Comparison of ENCODE assay signal across 8 cellular contexts in the genomic region with DNA sequence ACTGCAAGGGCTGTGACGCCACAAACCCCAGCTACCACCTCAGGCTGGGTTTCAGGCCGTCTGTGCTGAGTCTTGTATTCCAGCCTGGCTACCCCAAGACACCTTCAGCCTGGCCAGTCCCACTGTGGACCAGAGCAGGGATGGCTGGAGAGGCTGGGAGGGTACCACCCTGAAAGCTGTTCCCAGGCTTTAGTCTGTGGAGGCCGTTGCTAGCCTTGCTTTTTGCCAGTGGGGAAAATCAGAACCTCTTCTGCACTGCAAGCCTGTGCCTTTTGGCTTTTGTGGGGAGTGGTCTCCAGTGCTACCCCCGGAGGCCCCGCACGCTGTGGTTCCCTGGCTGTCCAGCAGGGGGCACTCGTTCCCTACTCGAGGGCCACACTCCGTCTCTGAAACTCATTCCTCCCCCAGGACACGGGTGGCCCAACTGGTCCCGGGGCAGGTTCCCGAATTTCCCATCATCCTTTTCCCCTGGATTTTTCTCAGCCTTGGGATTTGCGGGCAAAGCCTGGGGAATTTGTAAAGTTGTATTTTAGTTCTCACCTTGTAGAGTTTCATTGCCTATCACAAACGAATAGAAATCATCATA.
DNase-seq lines count a peak whose midpoint lies in the region; ATAC-seq and TF ChIP-seq lines count a peak whose summit lies in the region.

No MANE protein-coding gene starts in this region.

- DNase-seq in Ammon's horn (ENCODE audit: low spot score) (peak; percentile 57), globus pallidus (ENCODE audit: low spot score) (peak; percentile 63), NCI-H2171 (lab: John Stamatoyannopoulos, UW) (no peak), GF-D8 (lab: John Stamatoyannopoulos, UW) (no peak)
- DNase-seq in activated CD8-positive, alpha-beta memory T cell treated with anti-CD3 and anti-CD28 coated beads for 48 hours (ENCODE audit: low read depth in 2 of 3, low spot score in 2 of 3), result peak in 2 of 3 experiments; percentile 12 to 30

- peak overlapping the region; percentile 76 for H3K4me2 ChIP-seq in skeletal muscle satellite cell (ENCODE audit: low read length)

- CTCF ChIA-PET in HEK293 (lab: Yijun Ruan, JAX), result interaction anchor here (0.5 to 4.1 kb wide), 23 partner anchors 8 to 1046 kb away, joined by 3 to 30 read pairs (median 3); a partner anchor contains a TSS

- H3K4me3 ChIP-seq in HEK293 (ENCODE audit: low read depth, low read length) (no peak overlapping the region), skeletal muscle satellite cell (ENCODE audit: low read length) (no peak overlapping the region)

- POLR2A ChIA-PET in HEK293 (lab: Yijun Ruan, JAX), result no interaction called here

- peaks cover 6% of the 10 kb centered on the region for H3K4me1 ChIP-seq in HEK293 (ENCODE audit: control insufficient read depth, insufficient read depth, low read length)
- H3K4me1 ChIP-seq in skeletal muscle satellite cell (ENCODE audit: control insufficient read depth, insufficient read depth, low read length), result peaks cover 46% of the 10 kb centered on the region

- peak; percentile 74 for TF ChIP-seq CTCF in HEK293 (tag by site-specific recombination; IDR thresholded peaks at IDR 0.05)

- no peak for ATAC-seq in HG03565 (IDR thresholded peaks at IDR 0.05; ENCODE audit: unreplicated experiment)

- H3K27ac ChIP-seq in HEK293 (ENCODE audit: extremely low read depth, low read depth, low read length), result no peak overlapping the region

- H3K9ac ChIP-seq in skeletal muscle satellite cell (ENCODE audit: low read depth, low read length), result peak overlapping the region; percentile 49

- no peaks in the 10 kb centered on the region for H3K36me3 ChIP-seq in HEK293 (ENCODE audit: control insufficient read depth in 2 of 2, insufficient read depth in 1 of 2, low read length in 2 of 2)
- no peaks in the 10 kb centered on the region for H3K36me3 ChIP-seq in skeletal muscle satellite cell (ENCODE audit: insufficient read depth, low read length)

- H3K27me3 ChIP-seq in skeletal muscle satellite cell (ENCODE audit: control insufficient read depth, insufficient read depth, low read length), result no peaks in the 10 kb centered on the region

- H3K9me3 ChIP-seq in HEK293 (ENCODE audit: control insufficient read depth, insufficient read depth, low read depth, low read length) (no peaks in the 10 kb centered on the region), skeletal muscle satellite cell (replicated peaks; ENCODE audit: low read length) (no peaks in the 10 kb centered on the region)

TF ChIP-seq in HEK293, 187 proteins besides CTCF, POLR2A, EP300 and RAD21:
- peak; percentile 32; the same call in 1 of the 2 replicates for TF ChIP-seq GLIS2 (tag by site-specific recombination; IDR thresholded peaks at IDR 0.05)
- peak; percentile 80 for TF ChIP-seq ZNF654 (tag by site-specific recombination; IDR thresholded peaks at IDR 0.05; ENCODE audit: low read depth)
- TF ChIP-seq ZNF776 (tag by site-specific recombination; IDR thresholded peaks at IDR 0.05; ENCODE audit: borderline replicate concordance), result no peak
- TF ChIP-seq, protein P1, sequence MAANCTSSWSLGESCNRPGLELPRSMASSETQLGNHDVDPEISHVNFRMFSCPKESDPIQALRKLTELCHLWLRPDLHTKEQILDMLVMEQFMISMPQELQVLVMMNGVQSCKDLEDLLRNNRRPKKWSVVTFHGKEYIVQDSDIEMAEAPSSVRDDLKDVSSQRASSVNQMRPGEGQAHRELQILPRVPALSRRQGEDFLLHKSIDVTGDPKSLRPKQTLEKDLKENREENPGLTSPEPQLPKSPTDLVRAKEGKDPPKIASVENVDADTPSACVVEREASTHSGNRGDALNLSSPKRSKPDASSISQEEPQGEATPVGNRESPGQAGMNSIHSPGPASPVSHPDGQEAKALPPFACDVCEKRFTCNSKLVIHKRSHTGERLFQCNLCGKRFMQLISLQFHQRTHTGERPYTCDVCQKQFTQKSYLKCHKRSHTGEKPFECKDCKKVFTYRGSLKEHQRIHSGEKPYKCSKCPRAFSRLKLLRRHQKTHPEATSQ (tag by site-specific recombination; IDR thresholded peaks at IDR 0.05), result no peak
- 0 out of 2 replicates have a peak, but pooled peaks have one; percentile 12 for TF ChIP-seq ZNF660 (tag by site-specific recombination; IDR thresholded peaks at IDR 0.05)
- TF ChIP-seq, protein P2, sequence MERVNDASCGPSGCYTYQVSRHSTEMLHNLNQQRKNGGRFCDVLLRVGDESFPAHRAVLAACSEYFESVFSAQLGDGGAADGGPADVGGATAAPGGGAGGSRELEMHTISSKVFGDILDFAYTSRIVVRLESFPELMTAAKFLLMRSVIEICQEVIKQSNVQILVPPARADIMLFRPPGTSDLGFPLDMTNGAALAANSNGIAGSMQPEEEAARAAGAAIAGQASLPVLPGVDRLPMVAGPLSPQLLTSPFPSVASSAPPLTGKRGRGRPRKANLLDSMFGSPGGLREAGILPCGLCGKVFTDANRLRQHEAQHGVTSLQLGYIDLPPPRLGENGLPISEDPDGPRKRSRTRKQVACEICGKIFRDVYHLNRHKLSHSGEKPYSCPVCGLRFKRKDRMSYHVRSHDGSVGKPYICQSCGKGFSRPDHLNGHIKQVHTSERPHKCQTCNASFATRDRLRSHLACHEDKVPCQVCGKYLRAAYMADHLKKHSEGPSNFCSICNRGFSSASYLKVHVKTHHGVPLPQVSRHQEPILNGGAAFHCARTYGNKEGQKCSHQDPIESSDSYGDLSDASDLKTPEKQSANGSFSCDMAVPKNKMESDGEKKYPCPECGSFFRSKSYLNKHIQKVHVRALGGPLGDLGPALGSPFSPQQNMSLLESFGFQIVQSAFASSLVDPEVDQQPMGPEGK (tag by site-specific recombination; IDR thresholded peaks at IDR 0.05), result peak; percentile 53
- TF ChIP-seq, protein P3, sequence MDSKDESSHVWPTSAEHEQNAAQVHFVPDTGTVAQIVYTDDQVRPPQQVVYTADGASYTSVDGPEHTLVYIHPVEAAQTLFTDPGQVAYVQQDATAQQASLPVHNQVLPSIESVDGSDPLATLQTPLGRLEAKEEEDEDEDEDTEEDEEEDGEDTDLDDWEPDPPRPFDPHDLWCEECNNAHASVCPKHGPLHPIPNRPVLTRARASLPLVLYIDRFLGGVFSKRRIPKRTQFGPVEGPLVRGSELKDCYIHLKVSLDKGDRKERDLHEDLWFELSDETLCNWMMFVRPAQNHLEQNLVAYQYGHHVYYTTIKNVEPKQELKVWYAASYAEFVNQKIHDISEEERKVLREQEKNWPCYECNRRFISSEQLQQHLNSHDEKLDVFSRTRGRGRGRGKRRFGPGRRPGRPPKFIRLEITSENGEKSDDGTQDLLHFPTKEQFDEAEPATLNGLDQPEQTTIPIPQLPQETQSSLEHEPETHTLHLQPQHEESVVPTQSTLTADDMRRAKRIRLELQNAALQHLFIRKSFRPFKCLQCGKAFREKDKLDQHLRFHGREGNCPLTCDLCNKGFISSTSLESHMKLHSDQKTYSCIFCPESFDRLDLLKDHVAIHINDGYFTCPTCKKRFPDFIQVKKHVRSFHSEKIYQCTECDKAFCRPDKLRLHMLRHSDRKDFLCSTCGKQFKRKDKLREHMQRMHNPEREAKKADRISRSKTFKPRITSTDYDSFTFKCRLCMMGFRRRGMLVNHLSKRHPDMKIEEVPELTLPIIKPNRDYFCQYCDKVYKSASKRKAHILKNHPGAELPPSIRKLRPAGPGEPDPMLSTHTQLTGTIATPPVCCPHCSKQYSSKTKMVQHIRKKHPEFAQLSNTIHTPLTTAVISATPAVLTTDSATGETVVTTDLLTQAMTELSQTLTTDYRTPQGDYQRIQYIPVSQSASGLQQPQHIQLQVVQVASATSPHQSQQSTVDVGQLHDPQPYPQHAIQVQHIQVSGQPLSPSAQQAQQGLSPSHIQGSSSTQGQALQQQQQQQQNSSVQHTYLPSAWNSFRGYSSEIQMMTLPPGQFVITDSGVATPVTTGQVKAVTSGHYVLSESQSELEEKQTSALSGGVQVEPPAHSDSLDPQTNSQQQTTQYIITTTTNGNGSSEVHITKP (tag by site-specific recombination; IDR thresholded peaks at IDR 0.05), result peak; percentile 67
- TF ChIP-seq ZNF558 (tag by site-specific recombination; IDR thresholded peaks at IDR 0.05), result no peak
- TF ChIP-seq, protein P4, sequence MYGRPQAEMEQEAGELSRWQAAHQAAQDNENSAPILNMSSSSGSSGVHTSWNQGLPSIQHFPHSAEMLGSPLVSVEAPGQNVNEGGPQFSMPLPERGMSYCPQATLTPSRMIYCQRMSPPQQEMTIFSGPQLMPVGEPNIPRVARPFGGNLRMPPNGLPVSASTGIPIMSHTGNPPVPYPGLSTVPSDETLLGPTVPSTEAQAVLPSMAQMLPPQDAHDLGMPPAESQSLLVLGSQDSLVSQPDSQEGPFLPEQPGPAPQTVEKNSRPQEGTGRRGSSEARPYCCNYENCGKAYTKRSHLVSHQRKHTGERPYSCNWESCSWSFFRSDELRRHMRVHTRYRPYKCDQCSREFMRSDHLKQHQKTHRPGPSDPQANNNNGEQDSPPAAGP (tag by site-specific recombination; IDR thresholded peaks at IDR 0.05), result 0 out of 2 replicates have a peak, but pooled peaks have one; percentile 27
TF ChIP-seq in HEK293: peak in this region for 6.

Comparison
In these comparisons a context has a peak if more than half of its experiments do, and no peak if none do; other contexts are left out.
1. DNase-seq: peak in Ammon's horn (single experiment), activated CD8-positive, alpha-beta memory T cell treated with anti-CD3 and anti-CD28 coated beads for 48 hours (2 of 3) and globus pallidus (single experiment); none in NCI-H2171 (single experiment) and GF-D8 (single experiment).